In the genomic region with DNA sequence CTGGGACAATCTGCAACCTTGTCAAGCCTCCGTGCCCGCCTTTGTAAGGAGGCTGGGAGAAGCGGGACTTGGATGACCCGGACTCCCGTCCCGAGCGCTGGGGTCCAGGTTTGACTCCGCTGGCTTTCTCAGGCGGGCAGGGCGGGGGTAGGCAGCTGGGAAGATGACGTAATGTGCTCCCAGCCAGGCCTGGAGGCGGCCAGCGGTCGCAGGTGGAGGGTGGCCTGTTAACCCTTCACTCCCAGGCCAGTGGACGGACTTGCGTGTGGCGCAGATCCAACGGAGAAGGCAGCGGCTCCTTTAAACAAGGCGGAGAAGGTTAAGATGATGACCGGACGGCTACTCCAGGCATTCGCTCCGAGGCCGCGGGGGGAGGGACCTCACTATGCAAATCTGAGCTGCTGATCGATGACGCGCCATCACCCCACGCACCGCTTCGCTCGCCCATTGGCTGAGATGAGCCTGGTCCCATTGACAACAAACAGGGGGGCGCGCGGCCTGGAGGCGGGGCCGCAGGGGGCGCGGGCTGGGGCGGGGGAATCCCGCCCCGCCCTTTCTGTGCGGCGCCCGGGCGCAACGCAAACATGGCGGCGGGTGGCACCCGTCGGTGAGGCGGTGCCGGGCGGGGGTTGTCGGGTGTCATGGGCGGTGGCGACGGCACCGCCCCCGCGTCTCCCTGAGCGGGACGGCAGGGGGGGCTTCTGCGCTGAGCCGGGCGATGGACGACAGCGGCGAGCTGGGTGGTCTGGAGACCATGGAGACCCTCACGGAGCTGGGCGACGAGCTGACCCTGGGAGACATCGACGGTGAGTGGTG, we compare ENCODE assay signal across 8 cellular contexts. TPM values are rescaled to one million over a fixed set of nuclear protein-coding genes. Genes with fewer than 3 reads are reported as not detected.
DNase-seq lines count a peak whose midpoint lies in the region; ATAC-seq and TF ChIP-seq lines count a peak whose summit lies in the region.

A gene (plus strand): TSS at position 553 of the 816 bp plus-strand sequence. CDS start 166 bp downstream, at position 719.

- peak; percentile 100 for DNase-seq in EL
- DNase-seq in GOT3 (lab: John Stamatoyannopoulos, UW): peak; percentile 90
- peak; percentile 99 for DNase-seq in LNCaP clone FGC (ENCODE audit: low read depth)
- peak; percentile 96 for DNase-seq in RWPE1 (ENCODE audit: low spot score)
- DNase-seq in fibroblast of lung (ENCODE audit: low read depth in 2 of 2): peak; percentile 100
- peak; percentile 93 to 99 (median 97) for DNase-seq in naive thymus-derived CD4-positive, alpha-beta T cell
- peak; percentile 98 for DNase-seq in stimulated activated naive B cell treated with anti-CD40 and anti-IgM and Interleukin-4, amounts not matched to agents 10 μg/mL and 1 μg/mL and 100 μg/mL, for 72 hours

- no peaks in the 10 kb centered on the region for H3K9me3 Mint-ChIP-seq in activated T-helper 17 cell treated with anti-CD3 and anti-CD28 coated beads, Interleukin-2, amount 50 U/mL, for 72 hours
- peaks cover 0 to 2% (median 0%) of the 10 kb centered on the region in 11 donors for H3K9me3 Mint-ChIP-seq in naive thymus-derived CD4-positive, alpha-beta T cell
- H3K9me3 Mint-ChIP-seq in stimulated activated naive B cell treated with anti-CD40 and anti-IgM and Interleukin-4, amounts not matched to agents 10 μg/mL and 1 μg/mL and 100 μg/mL, for 72 hours: no peaks in the 10 kb centered on the region

- peaks cover 29% of the 10 kb centered on the region for H3K4me1 Mint-ChIP-seq in activated T-helper 17 cell treated with anti-CD3 and anti-CD28 coated beads, Interleukin-2, amount 50 U/mL, for 72 hours
- peaks cover 15 to 54% (median 30%) of the 10 kb centered on the region in 7 donors for H3K4me1 Mint-ChIP-seq in naive thymus-derived CD4-positive, alpha-beta T cell
- H3K4me1 Mint-ChIP-seq in stimulated activated naive B cell treated with anti-CD40 and anti-IgM and Interleukin-4, amounts not matched to agents 10 μg/mL and 1 μg/mL and 100 μg/mL, for 72 hours: peaks cover 37 to 69% of the 10 kb centered on the region in 2 donors

- peaks cover 57% of the 10 kb centered on the region for H3K36me3 Mint-ChIP-seq in activated T-helper 17 cell treated with anti-CD3 and anti-CD28 coated beads, Interleukin-2, amount 50 U/mL, for 72 hours (ENCODE audit: low read depth)
- peaks cover 0 to 43% (median 4%) of the 10 kb centered on the region in 5 donors for H3K36me3 Mint-ChIP-seq in naive thymus-derived CD4-positive, alpha-beta T cell
- H3K36me3 Mint-ChIP-seq in stimulated activated naive B cell treated with anti-CD40 and anti-IgM and Interleukin-4, amounts not matched to agents 10 μg/mL and 1 μg/mL and 100 μg/mL, for 72 hours: peaks cover 36 to 59% of the 10 kb centered on the region in 2 donors

- H3K27me3 ChIP-seq in fibroblast of lung (ENCODE audit: control insufficient read depth, insufficient read depth, low read length): no peaks in the 10 kb centered on the region
- no peaks in the 10 kb centered on the region for H3K27me3 ChIP-seq in naive thymus-derived CD4-positive, alpha-beta T cell (ENCODE audit: control insufficient read depth in 2 of 2, insufficient read depth in 2 of 2, low read length in 2 of 2)

- POLR2A ChIA-PET in RWPE1 (lab: Yijun Ruan, JAX; ENCODE audit: low non-redundant PET): interaction anchor here (0.5 to 1.1 kb wide), 3 partner anchors 12 to 165 kb away, joined by 3 to 7 read pairs (median 3); no protein-coding TSS in a partner anchor
- POLR2A ChIA-PET in naive thymus-derived CD4-positive, alpha-beta T cell (lab: Charles Lee): interaction anchor here (0.5 to 8.0 kb wide), 25 partner anchors 11 to 626 kb away, joined by 3 to 61 read pairs (median 5); a partner anchor contains a TSS

- H3K4me2 ChIP-seq in fibroblast of lung (ENCODE audit: extremely low read depth, insufficient read depth, low read length): peak within 1 kb of the TSS; percentile 92

- intact Hi-C loops in naive thymus-derived CD4-positive, alpha-beta T cell (cut with micrococcal nuclease): loop anchor here (1.0 to 10.0 kb wide), 12 partner anchors 10 to 242 kb away; a partner anchor contains a TSS

- peak within 1 kb of the TSS; percentile 85 for H3K9ac ChIP-seq in fibroblast of lung (ENCODE audit: insufficient read depth, low read length)

- TF ChIP-seq CTCF in LNCaP clone FGC (IDR thresholded peaks at IDR 0.05; ENCODE audit: control insufficient read depth, extremely low read depth, insufficient read depth) (0 out of 2 replicates have a peak, but pooled peaks have one; percentile 16), RWPE1 (conservative IDR thresholded peaks at IDR 0.05; ENCODE audit: low read depth) (no peak), fibroblast of lung (conservative IDR thresholded peaks at IDR 0.05 in 1 of 2, IDR thresholded peaks at IDR 0.05 in 1 of 2; ENCODE audit: low read depth in 1 of 2, low read length in 2 of 2) (no peak)

- peaks cover 31% of the 10 kb centered on the region for H3K79me2 ChIP-seq in fibroblast of lung (ENCODE audit: control insufficient read depth, insufficient read depth, low read length)

- H4K20me1 ChIP-seq in fibroblast of lung (ENCODE audit: control insufficient read depth, extremely low read depth, insufficient read depth, low read length): peaks cover 1% of the 10 kb centered on the region

- ATAC-seq in activated T-helper 17 cell treated with anti-CD3 and anti-CD28 coated beads, Interleukin-2, amount 50 U/mL, for 72 hours (replicated peaks): peak; percentile 94
- ATAC-seq in naive thymus-derived CD4-positive, alpha-beta T cell: peak; percentile 96
- ATAC-seq in stimulated activated naive B cell treated with anti-CD40 and anti-IgM and Interleukin-4, amounts not matched to agents 10 μg/mL and 1 μg/mL and 100 μg/mL, for 72 hours (replicated peaks): peak; percentile 91 to 93

- H3K36me3 ChIP-seq in fibroblast of lung (ENCODE audit: control insufficient read depth, insufficient read depth, low read length): peaks cover 5% of the 10 kb centered on the region
- H3K36me3 ChIP-seq in naive thymus-derived CD4-positive, alpha-beta T cell (ENCODE audit: control insufficient read depth in 2 of 3, insufficient read depth in 3 of 3, low read length in 3 of 3): peaks cover 0 to 3% (median 0%) of the 10 kb centered on the region in 3 experiments

- H3K4me3 Mint-ChIP-seq in activated T-helper 17 cell treated with anti-CD3 and anti-CD28 coated beads, Interleukin-2, amount 50 U/mL, for 72 hours: peak within 1 kb of the TSS; percentile 92
- peak within 1 kb of the TSS; percentile 90 to 98 (median 95) for H3K4me3 Mint-ChIP-seq in naive thymus-derived CD4-positive, alpha-beta T cell
- H3K4me3 Mint-ChIP-seq in stimulated activated naive B cell treated with anti-CD40 and anti-IgM and Interleukin-4, amounts not matched to agents 10 μg/mL and 1 μg/mL and 100 μg/mL, for 72 hours: peak within 1 kb of the TSS; percentile 99

- CTCF ChIA-PET in RWPE1 (lab: Yijun Ruan, JAX): interaction anchor here (0.6 kb wide), 1 partner anchor 146 kb away, joined by 3 read pairs; no protein-coding TSS in a partner anchor
- CTCF ChIA-PET in naive thymus-derived CD4-positive, alpha-beta T cell (lab: Charles Lee): interaction anchor here (0.8 to 1.4 kb wide), 7 partner anchors 10 to 136 kb away, joined by 3 to 5 read pairs (median 3); no protein-coding TSS in a partner anchor

- H3K9me3 ChIP-seq in fibroblast of lung (ENCODE audit: control insufficient read depth, insufficient read depth, low read depth, low read length): no peaks in the 10 kb centered on the region
- H3K9me3 ChIP-seq in naive thymus-derived CD4-positive, alpha-beta T cell (ENCODE audit: control insufficient read depth in 2 of 3, low read length in 3 of 3): no peaks in the 10 kb centered on the region

- peak within 1 kb of the TSS; percentile 98 for H3K27ac Mint-ChIP-seq in activated T-helper 17 cell treated with anti-CD3 and anti-CD28 coated beads, Interleukin-2, amount 50 U/mL, for 72 hours
- peak within 1 kb of the TSS; percentile 94 to 100 (median 99) for H3K27ac Mint-ChIP-seq in naive thymus-derived CD4-positive, alpha-beta T cell
- H3K27ac Mint-ChIP-seq in stimulated activated naive B cell treated with anti-CD40 and anti-IgM and Interleukin-4, amounts not matched to agents 10 μg/mL and 1 μg/mL and 100 μg/mL, for 72 hours: peak within 1 kb of the TSS; percentile 99

- H3K4me1 ChIP-seq in fibroblast of lung (ENCODE audit: control insufficient read depth, extremely low read depth, insufficient read depth, low read length): peaks cover 6% of the 10 kb centered on the region
- H3K4me1 ChIP-seq in naive thymus-derived CD4-positive, alpha-beta T cell (ENCODE audit: control insufficient read depth in 2 of 2, insufficient read depth in 2 of 2, low read length in 2 of 2): peaks cover 0 to 10% of the 10 kb centered on the region in 2 donors

- H3K4me3 ChIP-seq in LNCaP clone FGC (ENCODE audit: low read depth, low read length) (peak within 1 kb of the TSS; percentile 72), fibroblast of lung (replicated peaks in 1 of 4; ENCODE audit: control extremely low read depth in 1 of 4, insufficient read depth in 1 of 4, low read depth in 3 of 4, low read length in 4 of 4) (peak within 1 kb of the TSS; percentile 85 to 96 (median 86))
- peak within 1 kb of the TSS; percentile 99 for H3K4me3 ChIP-seq in naive thymus-derived CD4-positive, alpha-beta T cell (ENCODE audit: low read length)

- peak within 1 kb of the TSS; percentile 95 for H3K27ac ChIP-seq in RWPE1
- peak within 1 kb of the TSS; percentile 94 for H3K27ac ChIP-seq in fibroblast of lung (ENCODE audit: insufficient read depth, low read length)
- peak within 1 kb of the TSS; percentile 97 for H3K27ac ChIP-seq in naive thymus-derived CD4-positive, alpha-beta T cell (ENCODE audit: low read depth, low read length)

- peak within 1 kb of the TSS; percentile 60 for H2AFZ ChIP-seq in fibroblast of lung (ENCODE audit: low read length)

- no peaks in the 10 kb centered on the region for H3K27me3 Mint-ChIP-seq in activated T-helper 17 cell treated with anti-CD3 and anti-CD28 coated beads, Interleukin-2, amount 50 U/mL, for 72 hours
- peaks cover 0 to 2% (median 0%) of the 10 kb centered on the region in 5 donors for H3K27me3 Mint-ChIP-seq in naive thymus-derived CD4-positive, alpha-beta T cell
- H3K27me3 Mint-ChIP-seq in stimulated activated naive B cell treated with anti-CD40 and anti-IgM and Interleukin-4, amounts not matched to agents 10 μg/mL and 1 μg/mL and 100 μg/mL, for 72 hours: no peaks in the 10 kb centered on the region

RNA-seq across cellular contexts. Expression of the gene that starts here (rescaled TPM):
- total RNA-seq in activated T-helper 17 cell treated with anti-CD3 and anti-CD28 coated beads, Interleukin-2, amount 50 U/mL, for 72 hours: 100 to 1,000 TPM; 126 to 162 TPM
- 60.9 and 103 TPM in 2 replicates for total RNA-seq in fibroblast of lung
- polyA plus RNA-seq in fibroblast of lung: 45.5 and 51.7 TPM in 2 replicates
- polyA plus RNA-seq in fibroblast of lung (2012): 75.7 and 89.5 TPM in 2 replicates
- 220 and 377 TPM in 2 replicates for polyA minus RNA-seq in fibroblast of lung (ENCODE audit: low replicate concordance)
- 100 to 1,000 TPM in 3 of 5 experiments, 10 to 100 TPM in 2; 71.5 to 117 (median 101) TPM for total RNA-seq in naive thymus-derived CD4-positive, alpha-beta T cell
- polyA plus RNA-seq in naive thymus-derived CD4-positive, alpha-beta T cell: 10 to 100 TPM; 17.4 to 21.0 TPM

Comparison
In these comparisons a context has a peak if more than half of its experiments do, and no peak if none do; other contexts are left out.
1. Peak in every context shown above with its lines: DNase-seq, ATAC-seq, H3K4me3 ChIP-seq and H3K27ac ChIP-seq.